ENCODE assay signal across 10 cellular contexts in the genomic region with DNA sequence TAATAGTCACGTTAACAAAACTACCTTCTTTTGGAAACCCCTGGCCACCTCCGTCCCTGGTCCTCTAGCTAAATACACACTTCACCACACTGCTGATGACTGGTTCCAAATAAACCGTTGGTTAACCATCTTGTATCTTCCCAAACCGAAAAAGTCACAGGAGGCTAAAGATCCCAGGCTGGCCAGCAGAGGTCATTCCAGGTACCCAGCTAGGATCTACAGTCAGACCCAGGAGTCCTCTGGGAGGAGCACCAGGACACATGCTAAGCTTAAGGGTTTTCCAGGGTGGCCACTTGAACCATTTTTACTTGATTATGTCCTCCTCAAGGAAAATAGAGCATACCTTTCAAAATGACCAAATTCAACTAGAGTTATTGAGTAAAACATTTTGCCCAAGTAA.
DNase-seq lines count a peak whose midpoint lies in the region; ATAC-seq and TF ChIP-seq lines count a peak whose summit lies in the region.
"Had no signal": no experiment of that assay in that cellular context is flagged by ENCODE, and none has a peak within 500 bp of the region (broad histone marks: within the 10 kb centered on the region; RNA-seq: fewer than 3 reads in every experiment).

No MANE protein-coding gene starts in this region.

- no peaks in the 10 kb centered on the region for H3K9me3 Mint-ChIP-seq in H9
- no peaks in the 10 kb centered on the region for H3K9me3 Mint-ChIP-seq in activated T-helper 2 cell treated with anti-CD3 and anti-CD28 coated beads, Interferon-gamma antibody, Interleukin-2, Interleukin-4, amounts not matched to agents 10 μg/mL and 5 μg/mL and 100 μg/mL, durations not matched to agents 14 hours and 24 hours and 36 hours

- in situ Hi-C loops in HAP-1 (cut with MboI; ENCODE audit: low sequenced_read_pairs): no loop called here

- H4K91ac ChIP-seq in H9 (ENCODE audit: insufficient read length, low read depth, low read length): no peak overlapping the region

- no peaks in the 10 kb centered on the region for H3K79me2 ChIP-seq in H9 (ENCODE audit: insufficient read depth, low read length)

- H4K5ac ChIP-seq in H9 (ENCODE audit: insufficient read length, low read depth, low read length): no peak overlapping the region

- H3K14ac ChIP-seq in H9 (ENCODE audit: insufficient read depth, low read length): no peak overlapping the region

- no peaks in the 10 kb centered on the region for H3K9me3 ChIP-seq in AG04450 (ENCODE audit: control insufficient read depth, insufficient read depth, low read length)
- no peaks in the 10 kb centered on the region for H3K9me3 ChIP-seq in H9 (ENCODE audit: control insufficient read depth, low read depth, low read length)
- H3K9me3 ChIP-seq in right lobe of liver: no peaks in the 10 kb centered on the region
- H3K9me3 ChIP-seq in HAP-1: no peaks in the 10 kb centered on the region

- H3K27me3 ChIP-seq in AG04450 (ENCODE audit: control insufficient read depth, insufficient read depth, low read length) (no peaks in the 10 kb centered on the region), H9 (ENCODE audit: insufficient read depth, low read length) (no peaks in the 10 kb centered on the region), right lobe of liver (no peaks in the 10 kb centered on the region), HAP-1 (ENCODE audit: low read depth) (no peaks in the 10 kb centered on the region)

- no CpG with 5 or more reads among the region's 4 CpGs for WGBS in H9 (ENCODE audit: extremely low coverage, insufficient read length, low lambda C conversion rate)
- 50% methylated on average over 4 of the region's 4 CpGs for WGBS in right lobe of liver (ENCODE audit: insufficient coverage, low coverage, low lambda C conversion rate, missing lambda C conversion rate)

- H3K4me3 ChIP-seq in AG04450 (ENCODE audit: low read depth, low read length) (no peak overlapping the region), right lobe of liver (no peak overlapping the region), HAP-1 (no peak overlapping the region)
- H3K4me3 ChIP-seq: SK-N-MC had no signal

- POLR2A ChIA-PET in AG04450 (lab: Yijun Ruan, JAX): no interaction called here

- no peaks in the 10 kb centered on the region for H3K4me1 Mint-ChIP-seq in H9
- H3K4me1 Mint-ChIP-seq in activated T-helper 2 cell treated with anti-CD3 and anti-CD28 coated beads, Interferon-gamma antibody, Interleukin-2, Interleukin-4, amounts not matched to agents 10 μg/mL and 5 μg/mL and 100 μg/mL, durations not matched to agents 14 hours and 24 hours and 36 hours (ENCODE audit: low read depth): peaks cover 91% of the 10 kb centered on the region

- DNase-seq in AG04450 (ENCODE audit: low read depth, low spot score) (no peak), H9 (no peak), right lobe of liver (no peak), HAP-1 (ENCODE audit: low spot score in 2 of 2) (no peak), NCI-H2029 (lab: John Stamatoyannopoulos, UW) (no peak)
- DNase-seq in activated T-helper 2 cell treated with anti-CD3 and anti-CD28 coated beads, Interferon-gamma antibody, Interleukin-2, Interleukin-4, amounts not matched to agents 10 μg/mL and 5 μg/mL and 100 μg/mL, durations not matched to agents 14 hours and 24 hours and 36 hours (ENCODE audit: low spot score): no peak
- DNase-seq: NCI-H1105 treated with DMSO at 0.1 percent for 48 hours had no signal

- no peak overlapping the region for H2BK15ac ChIP-seq in H9 (ENCODE audit: low read depth, low read length)

- no peak overlapping the region for H3K4me3 Mint-ChIP-seq in H9
- peak overlapping the region; percentile 62 for H3K4me3 Mint-ChIP-seq in activated T-helper 2 cell treated with anti-CD3 and anti-CD28 coated beads, Interferon-gamma antibody, Interleukin-2, Interleukin-4, amounts not matched to agents 10 μg/mL and 5 μg/mL and 100 μg/mL, durations not matched to agents 14 hours and 24 hours and 36 hours (ENCODE audit: low read depth)

- intact Hi-C loops in activated T-helper 2 cell treated with anti-CD3 and anti-CD28 coated beads, Interferon-gamma antibody, Interleukin-2, Interleukin-4, amounts not matched to agents 10 μg/mL and 5 μg/mL and 100 μg/mL, durations not matched to agents 14 hours and 24 hours and 36 hours (cut with micrococcal nuclease): loop anchor here (5.0 kb wide), 1 partner anchor 208 kb away; the partner anchor contains the start of gene FLI1
- intact Hi-C loops in right lobe of liver (cut with DNase I): loop anchor here in 1 of 2 donors (10.0 kb wide), 1 partner anchor 151 kb away; no protein-coding TSS in a partner anchor

- no peak overlapping the region for H4K8ac ChIP-seq in H9 (replicated peaks; ENCODE audit: insufficient read length, low read depth, low read length)

- TF ChIP-seq CTCF in AG04450 (IDR thresholded peaks at IDR 0.05; ENCODE audit: low read depth, low read length) (0 out of 2 replicates have a peak, but pooled peaks have one; percentile 4), H9 (conservative IDR thresholded peaks at IDR 0.05) (peak; percentile 59), right lobe of liver (IDR thresholded peaks at IDR 0.05) (peak; percentile 24 to 57 (median 42))

- ATAC-seq in right lobe of liver: peak; percentile 75 to 89 (median 80)
- ATAC-seq in HG03460 (IDR thresholded peaks at IDR 0.05; ENCODE audit: unreplicated experiment): no peak
- ATAC-seq in GM18867 (IDR thresholded peaks at IDR 0.05; ENCODE audit: unreplicated experiment): no peak

- no peak overlapping the region for H2BK5ac ChIP-seq in H9 (ENCODE audit: insufficient read length, low read length)

- no peaks in the 10 kb centered on the region for H4K20me1 ChIP-seq in H9 (ENCODE audit: control insufficient read depth, insufficient read depth, insufficient read length)

- no peaks in the 10 kb centered on the region for H3K23me2 ChIP-seq in H9 (ENCODE audit: insufficient read length, low read depth, low read length, poor library complexity, severe bottlenecking)

- H3K4me1 ChIP-seq in H9 (ENCODE audit: insufficient read depth, low read length) (no peaks in the 10 kb centered on the region), right lobe of liver (peaks cover 0 to 29% (median 0%) of the 10 kb centered on the region in 4 donors), HAP-1 (no peaks in the 10 kb centered on the region)

- H2BK120ac ChIP-seq in H9 (ENCODE audit: low read depth, low read length, poor library complexity, severe bottlenecking): no peak overlapping the region

- H3K9ac ChIP-seq in H9 (ENCODE audit: extremely low read depth, insufficient read length, low read length): no peak overlapping the region

- H3K27me3 Mint-ChIP-seq in H9 (ENCODE audit: low read depth): no peaks in the 10 kb centered on the region
- no peaks in the 10 kb centered on the region for H3K27me3 Mint-ChIP-seq in activated T-helper 2 cell treated with anti-CD3 and anti-CD28 coated beads, Interferon-gamma antibody, Interleukin-2, Interleukin-4, amounts not matched to agents 10 μg/mL and 5 μg/mL and 100 μg/mL, durations not matched to agents 14 hours and 24 hours and 36 hours (ENCODE audit: low read depth)

- no peak overlapping the region for H2AFZ ChIP-seq in H9 (ENCODE audit: low read length)

- no peak overlapping the region for H2BK12ac ChIP-seq in H9 (ENCODE audit: insufficient read length, low read depth, low read length)

- peaks cover 3 to 43% (median 10%) of the 10 kb centered on the region in 3 experiments; a peak in 5 of 7 replicates for H3K36me3 Mint-ChIP-seq in H9 (ENCODE audit: insufficient read depth in 1 of 3, low read depth in 3 of 3)
- peaks cover 98% of the 10 kb centered on the region for H3K36me3 Mint-ChIP-seq in activated T-helper 2 cell treated with anti-CD3 and anti-CD28 coated beads, Interferon-gamma antibody, Interleukin-2, Interleukin-4, amounts not matched to agents 10 μg/mL and 5 μg/mL and 100 μg/mL, durations not matched to agents 14 hours and 24 hours and 36 hours (ENCODE audit: low read depth)

- H3T11ph ChIP-seq in H9 (ENCODE audit: low read length): no peak overlapping the region

- CTCF ChIA-PET in AG04450 (lab: Charles Lee): interaction anchor here (2.6 kb wide), 1 partner anchor 147 kb away, joined by 15 read pairs; no protein-coding TSS in a partner anchor

- H3K4me2 ChIP-seq in H9 (ENCODE audit: insufficient read depth, insufficient read length, low read length): no peak overlapping the region

- no peak overlapping the region for H3K27ac Mint-ChIP-seq in H9
- H3K27ac Mint-ChIP-seq in activated T-helper 2 cell treated with anti-CD3 and anti-CD28 coated beads, Interferon-gamma antibody, Interleukin-2, Interleukin-4, amounts not matched to agents 10 μg/mL and 5 μg/mL and 100 μg/mL, durations not matched to agents 14 hours and 24 hours and 36 hours: peak overlapping the region; percentile 95

- H3K4ac ChIP-seq in H9 (ENCODE audit: low read depth, low read length): no peak overlapping the region

- no peaks in the 10 kb centered on the region for H3K79me1 ChIP-seq in H9 (ENCODE audit: insufficient read depth, low read depth, low read length, poor library complexity, severe bottlenecking)

- H3K27ac ChIP-seq in AG04450 (ENCODE audit: low read depth, low read length): no peak overlapping the region
- H3K27ac ChIP-seq in H9 (ENCODE audit: insufficient read length, low read depth, low read length): no peak overlapping the region
- H3K27ac ChIP-seq in right lobe of liver: no peak overlapping the region
- H3K27ac ChIP-seq: SK-N-MC had no signal

- H3K56ac ChIP-seq in H9 (ENCODE audit: insufficient read length, low read depth, low read length): no peak overlapping the region

- no peak overlapping the region for H2AK5ac ChIP-seq in H9 (ENCODE audit: insufficient read length, low read length)

- H3K36me3 ChIP-seq in right lobe of liver: peaks cover 0 to 9% (median 4%) of the 10 kb centered on the region in 4 donors
- no peaks in the 10 kb centered on the region; the same call in 1 of the 2 replicates for H3K36me3 ChIP-seq in HAP-1 (replicated peaks)

- H3K18ac ChIP-seq in H9 (ENCODE audit: insufficient read length, low read depth, low read length): no peak overlapping the region

- H2BK20ac ChIP-seq in H9 (ENCODE audit: low read depth, low read length, poor library complexity, severe bottlenecking): no peak overlapping the region

- no peak overlapping the region for H3K23ac ChIP-seq in H9 (ENCODE audit: insufficient read length, low read depth, low read length)

- TF ChIP-seq POLR2A in right lobe of liver (IDR thresholded peaks at IDR 0.05): no peak

Comparison
In these comparisons a context has a peak if more than half of its experiments do, and no peak if none do; other contexts are left out.
1. CTCF ChIP-seq: peak in every context shown above with its lines; median percentile 59 in H9; 42 in right lobe of liver; 4 in AG04450.
2. ATAC-seq: peak in right lobe of liver (4 of 4); none in HG03460 (single experiment) and GM18867 (single experiment).